In the genomic region with DNA sequence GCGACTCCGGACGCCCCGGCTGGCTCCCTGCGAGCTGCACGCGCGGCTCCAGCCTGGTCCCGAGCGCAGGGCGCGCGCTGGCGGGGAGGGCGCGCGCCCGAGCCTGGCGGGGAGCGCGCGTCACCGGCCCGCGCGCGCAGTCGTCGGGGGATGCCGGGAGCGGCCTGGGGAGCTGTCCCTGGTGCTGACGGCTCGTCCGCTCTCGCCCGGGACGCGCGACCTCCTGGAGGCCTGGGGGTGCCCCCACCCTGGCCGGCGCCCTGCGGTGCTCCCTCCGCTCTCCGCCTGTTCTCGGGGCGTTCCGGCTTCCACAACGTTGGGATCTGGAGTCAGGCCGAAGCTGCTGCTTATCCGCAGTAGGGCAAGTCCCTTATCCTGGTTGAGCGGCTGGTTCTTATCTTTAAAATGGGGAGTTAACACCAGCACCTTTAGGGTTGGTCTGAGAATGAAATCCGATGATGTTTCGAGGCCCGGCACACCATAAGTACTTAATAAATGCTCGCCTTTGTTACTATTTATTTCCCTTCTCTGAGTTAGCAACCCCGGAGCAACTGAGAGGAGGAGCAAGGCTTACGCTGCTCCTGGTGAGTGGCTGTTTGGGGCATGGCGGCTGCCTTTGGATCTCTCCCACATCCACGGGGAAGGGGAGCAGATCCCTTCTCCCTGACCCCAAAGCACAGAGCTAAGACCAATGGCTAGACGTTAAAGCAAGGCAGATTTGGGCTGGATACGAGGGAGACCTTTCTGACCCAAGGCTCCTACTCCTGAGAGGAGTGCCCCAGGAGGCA, we compare ENCODE assay signal across 10 cellular contexts. TPM values are rescaled to one million over a fixed set of nuclear protein-coding genes. Genes with fewer than 3 reads are reported as not detected.
DNase-seq lines count a peak whose midpoint lies in the region; ATAC-seq and TF ChIP-seq lines count a peak whose summit lies in the region.
"Had no signal": no experiment of that assay in that cellular context is flagged by ENCODE, and none has a peak within 500 bp of the region (broad histone marks: within the 10 kb centered on the region; RNA-seq: fewer than 3 reads in every experiment).

TSS of gene FAM163B (minus strand) at position 79 of the 788 bp plus-strand sequence. CDS start 29,166 bp downstream, outside the sequence.

- WGBS in gastroesophageal sphincter (ENCODE audit: low coverage in 1 of 2), 2 donors, result 13 to 51% methylated on average over 3 to 5 of the region's 61 CpGs
- WGBS in psoas muscle, 3 donors, result 9 to 14% (median 12%) methylated on average over 26 to 61 of the region's 61 CpGs

- H3K4me3 ChIP-seq in gastroesophageal sphincter (peak within 1 kb of the TSS in 1 of 2 donors; percentile 24), psoas muscle (no peak within 1 kb of the TSS), gastrocnemius medialis (no peak within 1 kb of the TSS)

- peak; percentile 63 for ATAC-seq in gastroesophageal sphincter
- peak in 2 of 4 donors; percentile 51 to 78 for ATAC-seq in psoas muscle
- no peak for ATAC-seq in gastrocnemius medialis
- ATAC-seq in HG02763 (IDR thresholded peaks at IDR 0.05; ENCODE audit: unreplicated experiment), result no peak
- no peak for ATAC-seq in GM19395 (IDR thresholded peaks at IDR 0.05; ENCODE audit: unreplicated experiment)

- TF ChIP-seq CTCF in gastroesophageal sphincter (IDR thresholded peaks at IDR 0.05) (no peak), psoas muscle (IDR thresholded peaks at IDR 0.05) (no peak), gastrocnemius medialis (IDR thresholded peaks at IDR 0.05 in 4 of 5, conservative IDR thresholded peaks at IDR 0.05 in 1 of 5) (no peak)

- intact Hi-C loops in psoas muscle (cut with DNase I), result no loop called here
- intact Hi-C loops in gastrocnemius medialis (cut with DNase I; ENCODE audit: low total_unique reads), result no loop called here

- in situ Hi-C loops in gastrocnemius medialis (cut with MboI; ENCODE audit: low sequenced_read_pairs in 4 of 4), result no loop called here

- H3K27me3 ChIP-seq in gastroesophageal sphincter (peaks cover 100% of the 10 kb centered on the region), psoas muscle (ENCODE audit: insufficient read depth in 3 of 3, low read length in 2 of 3) (peaks cover 0 to 95% (median 26%) of the 10 kb centered on the region in 3 donors), gastrocnemius medialis (peaks cover 61 to 66% (median 64%) of the 10 kb centered on the region in 3 donors)

- TF ChIP-seq POLR2A in gastroesophageal sphincter (IDR thresholded peaks at IDR 0.05) (no peak), gastrocnemius medialis (IDR thresholded peaks at IDR 0.05) (no peak)

- DNase-seq in DMS 273 (lab: John Stamatoyannopoulos, UW; ENCODE audit: unreplicated experiment) (peak; percentile 86), DMS 273 treated with DMSO at 0.1 percent for 48 hours (lab: John Stamatoyannopoulos, UW) (no peak), activated T-cell treated with anti-CD3 and anti-CD28 coated beads for 48 hours (ENCODE audit: low read depth) (peak; percentile 34), psoas muscle (peak; percentile 48 to 62), gastrocnemius medialis (no peak)

- H3K36me3 ChIP-seq in gastroesophageal sphincter (no peaks in the 10 kb centered on the region), psoas muscle (ENCODE audit: insufficient read depth in 1 of 2, low read depth in 1 of 2) (no peaks in the 10 kb centered on the region), gastrocnemius medialis (no peaks in the 10 kb centered on the region)

- TF ChIP-seq EP300 in gastroesophageal sphincter (IDR thresholded peaks at IDR 0.05), result no peak

- H3K27ac ChIP-seq in gastroesophageal sphincter, result no peak within 1 kb of the TSS
- H3K27ac ChIP-seq in psoas muscle, result no peak within 1 kb of the TSS
- no peak within 1 kb of the TSS for H3K27ac ChIP-seq in gastrocnemius medialis
- H3K27ac ChIP-seq: 22Rv1 had no signal

- H3K4me1 ChIP-seq in gastroesophageal sphincter (peaks cover 0 to 9% (median 0%) of the 10 kb centered on the region in 3 donors), psoas muscle (no peaks in the 10 kb centered on the region), gastrocnemius medialis (no peaks in the 10 kb centered on the region)

- no peaks in the 10 kb centered on the region for H3K9me3 ChIP-seq in gastroesophageal sphincter
- no peaks in the 10 kb centered on the region for H3K9me3 ChIP-seq in psoas muscle
- H3K9me3 ChIP-seq in gastrocnemius medialis, result no peaks in the 10 kb centered on the region

RNA-seq across cellular contexts. Expression of gene FAM163B, which starts in this region (rescaled TPM):
- total RNA-seq in gastroesophageal sphincter (not detected), psoas muscle (not detected), gastrocnemius medialis (not detected)
- polyA plus RNA-seq in psoas muscle, result not detected
- total RNA-seq: kidney epithelial cell had no signal

Comparison
In these comparisons a context has a peak if more than half of its experiments do, and no peak if none do; other contexts are left out.
1. DNase-seq: peak in DMS 273 (single experiment) and activated T-cell treated with anti-CD3 and anti-CD28 coated beads for 48 hours (single experiment); none in DMS 273 treated with DMSO at 0.1 percent for 48 hours (single experiment) and gastrocnemius medialis (0 of 2).
2. Peak in ATAC-seq in gastroesophageal sphincter; RNA of the gene not detected or under 1 TPM.
3. Peak in DNase-seq in psoas muscle; RNA of the gene not detected or under 1 TPM.